In the genomic region with DNA sequence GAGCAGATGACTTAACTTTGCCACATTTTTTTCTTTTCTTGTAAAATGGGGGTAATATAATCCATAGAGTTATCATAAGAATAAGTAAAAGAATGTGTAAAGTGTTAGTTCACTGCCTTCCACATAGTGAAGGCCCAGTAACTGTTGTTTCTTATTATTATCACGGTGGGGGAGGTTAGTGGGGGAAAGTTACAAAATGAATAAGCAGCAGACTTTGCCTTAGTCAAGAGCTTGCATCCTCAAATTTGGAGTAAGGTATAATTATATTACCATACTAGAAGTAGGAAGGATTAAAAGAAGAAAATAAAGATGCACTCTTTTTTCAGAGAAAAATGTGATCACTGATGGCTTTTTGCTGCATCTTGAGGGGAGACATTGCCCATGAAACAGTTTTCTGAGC, we compare ENCODE assay signal across 16 cellular contexts.
DNase-seq lines count a peak whose midpoint lies in the region; ATAC-seq and TF ChIP-seq lines count a peak whose summit lies in the region.
"Had no signal": no experiment of that assay in that cellular context is flagged by ENCODE, and none has a peak within 500 bp of the region (broad histone marks: within the 10 kb centered on the region; RNA-seq: fewer than 3 reads in every experiment).

No MANE protein-coding gene starts in this region.

- no peak for TF ChIP-seq EP300 in esophagus muscularis mucosa (IDR thresholded peaks at IDR 0.05)

- H3K4me3 ChIP-seq in heart right ventricle (no peak overlapping the region), esophagus muscularis mucosa (no peak overlapping the region), rectal smooth muscle tissue (ENCODE audit: low read length) (no peak overlapping the region), tibial artery (no peak overlapping the region)

- H3K27me3 ChIP-seq in heart right ventricle (no peaks in the 10 kb centered on the region), esophagus muscularis mucosa (no peaks in the 10 kb centered on the region), rectal smooth muscle tissue (ENCODE audit: control insufficient read depth, insufficient read depth, low read length) (no peaks in the 10 kb centered on the region), tibial artery (no peaks in the 10 kb centered on the region)

- DNase-seq in heart right ventricle = no peak
- no peak for DNase-seq in Right ventricle myocardium superior
- no peak for DNase-seq in esophagus muscularis mucosa (ENCODE audit: extremely low spot score)
- DNase-seq in tibial artery = no peak
- DNase-seq in NCI-H128 (lab: John Stamatoyannopoulos, UW; ENCODE audit: unreplicated experiment) = no peak
- DNase-seq: COR-L47; DMS153; EL; H7; KBM-7; NCI-H1092 treated with DMSO at 0.1 percent for 48 hours; NCI-H187; NK-92 treated with Interleukin-12 subunit alpha and Interleukin-12 subunit beta, amount 100 ng/mL, for 24 hours had no signal

- H3K4me1 ChIP-seq in heart right ventricle (peaks cover 50 to 96% (median 81%) of the 10 kb centered on the region in 9 donors), esophagus muscularis mucosa (peaks cover 77 to 89% (median 85%) of the 10 kb centered on the region in 4 donors), rectal smooth muscle tissue (ENCODE audit: control insufficient read depth, insufficient read depth, low read length) (peaks cover 58% of the 10 kb centered on the region), tibial artery (peaks cover 0 to 97% (median 76%) of the 10 kb centered on the region in 4 donors)

- no peak for TF ChIP-seq POLR2A in esophagus muscularis mucosa (IDR thresholded peaks at IDR 0.05; ENCODE audit: low read depth)

- 35 to 56% methylated on average over 1 of the region's 1 CpG for WGBS in heart right ventricle, 2 donors
- 87% methylated on average over 1 of the region's 1 CpG for WGBS in esophagus muscularis mucosa

- intact Hi-C loops in heart right ventricle (cut with DNase I) = loop anchor here in 3 of 10 donors (2.0 to 5.0 kb wide), 3 partner anchors 38 to 247 kb away; partner anchors contain the start of gene PTPRG (in 1 of the 3)
- intact Hi-C loops in Right ventricle myocardium superior (cut with DNase I) = loop anchor here (5.0 kb wide), 1 partner anchor 247 kb away; the partner anchor contains the start of gene PTPRG
- intact Hi-C loops in esophagus muscularis mucosa (cut with DNase I) = no loop called here
- intact Hi-C loops in tibial artery (cut with DNase I; ENCODE audit: low total_unique reads) = no loop called here

- ATAC-seq in heart right ventricle (no peak), Right ventricle myocardium superior (ENCODE audit: poor library complexity) (no peak), GM21447 (IDR thresholded peaks at IDR 0.05; ENCODE audit: unreplicated experiment) (no peak), GM21367 (IDR thresholded peaks at IDR 0.05; ENCODE audit: unreplicated experiment) (no peak)

- peak overlapping the region; percentile 48 to 84 (median 74) for H3K27ac ChIP-seq in heart right ventricle
- peak overlapping the region in 3 of 4 donors; percentile 38 to 44 (median 42) for H3K27ac ChIP-seq in esophagus muscularis mucosa (replicated peaks in 1 of 4)
- peak overlapping the region; percentile 84 for H3K27ac ChIP-seq in rectal smooth muscle tissue (ENCODE audit: low read depth, low read length)
- peak overlapping the region; percentile 56 to 69 for H3K27ac ChIP-seq in tibial artery

- no peak for TF ChIP-seq CTCF in heart right ventricle (IDR thresholded peaks at IDR 0.05)
- no peak for TF ChIP-seq CTCF in esophagus muscularis mucosa (IDR thresholded peaks at IDR 0.05)
- TF ChIP-seq CTCF in tibial artery (IDR thresholded peaks at IDR 0.05) = no peak

- H3K36me3 ChIP-seq in heart right ventricle = no peaks in the 10 kb centered on the region
- H3K36me3 ChIP-seq in esophagus muscularis mucosa = no peaks in the 10 kb centered on the region
- no peaks in the 10 kb centered on the region for H3K36me3 ChIP-seq in rectal smooth muscle tissue (ENCODE audit: control insufficient read depth, insufficient read depth, low read length)
- H3K36me3 ChIP-seq in tibial artery = no peaks in the 10 kb centered on the region

- H3K9me3 ChIP-seq in heart right ventricle = no peaks in the 10 kb centered on the region
- no peaks in the 10 kb centered on the region for H3K9me3 ChIP-seq in esophagus muscularis mucosa
- no peaks in the 10 kb centered on the region for H3K9me3 ChIP-seq in tibial artery

- no peak overlapping the region for H3K9ac ChIP-seq in rectal smooth muscle tissue (ENCODE audit: low read length)
